ENCODE assay signal across 1 cellular context in genomic region chr17:30290077-30290476, GRCh38.
TF ChIP-seq lines count a peak whose summit lies in the region.

No MANE protein-coding gene starts in this region.

TF ChIP-seq in GM12878, 131 proteins besides CTCF, POLR2A, EP300 and RAD21:
- TF ChIP-seq RB1 (IDR thresholded peaks at IDR 0.05; ENCODE audit: borderline replicate concordance) (no peak), FOXK2 (IDR thresholded peaks at IDR 0.05) (no peak), ZSCAN29 (IDR thresholded peaks at IDR 0.05) (no peak), SMC3 (IDR thresholded peaks at IDR 0.05; ENCODE audit: borderline replicate concordance, low read length) (no peak), IRF3 (IDR thresholded peaks at IDR 0.05) (no peak), GATAD2B (conservative IDR thresholded peaks at IDR 0.05; ENCODE audit: low read depth) (no peak), FOXM1 (IDR thresholded peaks at IDR 0.05; ENCODE audit: low read depth, low read length) (no peak), POU2F2 (IDR thresholded peaks at IDR 0.05; ENCODE audit: borderline replicate concordance, low read depth, low read length) (no peak), YY1 (IDR thresholded peaks at IDR 0.05; ENCODE audit: low read depth, low read length) (no peak), SUZ12 (IDR thresholded peaks at IDR 0.05; ENCODE audit: unreplicated experiment) (no peak)
